In genomic region chr1:3067301-3067670, GRCh38 we compare ENCODE assay signal across 17 cellular contexts. TPM values are rescaled to one million over a fixed set of nuclear protein-coding genes. Genes with fewer than 3 reads are reported as not detected.
DNase-seq lines count a peak whose midpoint lies in the region; ATAC-seq and TF ChIP-seq lines count a peak whose summit lies in the region.
"Had no signal": no experiment of that assay in that cellular context is flagged by ENCODE, and none has a peak within 500 bp of the region (broad histone marks: within the 10 kb centered on the region; RNA-seq: fewer than 3 reads in every experiment).

No MANE protein-coding gene starts in this region.

- intact Hi-C loops in lower lobe of right lung (cut with DNase I): no loop called here

- no peak for ATAC-seq in effector memory CD8-positive, alpha-beta T cell (replicated peaks)
- no peak for ATAC-seq in lower lobe of right lung

- H3K36me3 ChIP-seq in HUES64 (ENCODE audit: insufficient read depth, low read length) (no peaks in the 10 kb centered on the region), lower lobe of right lung (no peaks in the 10 kb centered on the region), smooth muscle cell (ENCODE audit: low read depth) (no peaks in the 10 kb centered on the region)
- H3K36me3 ChIP-seq: HAP-1, transverse colon had no signal

- H3K27ac ChIP-seq in HUES64 (ENCODE audit: low read depth, low read length) (no peak overlapping the region), lower lobe of right lung (no peak overlapping the region), smooth muscle cell (ENCODE audit: low read depth) (no peak overlapping the region)
- H3K27ac ChIP-seq: RWPE1, transverse colon had no signal

- H3K4me1 ChIP-seq in HUES64 (ENCODE audit: insufficient read depth, low read length) (peaks cover 12% of the 10 kb centered on the region; the same call in 1 of the 2 replicates), lower lobe of right lung (peaks cover 18% of the 10 kb centered on the region), smooth muscle cell (ENCODE audit: low read depth) (peaks cover 36% of the 10 kb centered on the region)

- H3K4me1 Mint-ChIP-seq in effector memory CD8-positive, alpha-beta T cell (ENCODE audit: low read depth in 2 of 2): peaks cover 0 to 2% of the 10 kb centered on the region in 2 donors
- peaks cover 3% of the 10 kb centered on the region for H3K4me1 Mint-ChIP-seq in activated CD4-positive, alpha-beta T cell treated with anti-CD3 and anti-CD28 coated beads, Interleukin-2, amount 10 ng/mL, durations not matched to agents 7 days and 5 days

- no peak for DNase-seq in effector memory CD8-positive, alpha-beta T cell
- peak; percentile 46 for DNase-seq in lower lobe of right lung
- DNase-seq in smooth muscle cell (lab: John Stamatoyannopoulos, UW; ENCODE audit: unreplicated experiment): no peak
- DNase-seq in activated CD4-positive, alpha-beta T cell treated with anti-CD3 and anti-CD28 coated beads, Interleukin-2, amount 10 ng/mL, durations not matched to agents 7 days and 5 days: no peak
- no peak for DNase-seq in cerebellar nuclear complex (lab: John Stamatoyannopoulos, UW)
- no peak for DNase-seq in NCI-H146 (lab: John Stamatoyannopoulos, UW)
- DNase-seq in stimulated activated CD4-positive, alpha-beta T cell treated with anti-CD3 and anti-CD28 coated beads, Interleukin-4, amount 100 ng/mL, for 1 hour: no peak
- DNase-seq: activated CD4-positive, alpha-beta T cell treated with anti-CD3 and anti-CD28 coated beads for 48 hours; activated T-cell treated with anti-CD3 and anti-CD28 coated beads, Interleukin-2, amount 50 U/mL, for 48 hours; Calu3; NCI-H2081; stimulated activated CD4-positive, alpha-beta T cell treated with anti-CD3 and anti-CD28 coated beads, Interleukin-12 subunit alpha, Interleukin-12 subunit beta, amount 100 ng/mL, for 4 hours; transverse colon had no signal

- H3K4me3 ChIP-seq in HUES64 (ENCODE audit: low read length) (peak overlapping the region; percentile 34), lower lobe of right lung (peak overlapping the region; percentile 58), smooth muscle cell (peak overlapping the region; percentile 62)

- no peak overlapping the region for H3K4me2 ChIP-seq in smooth muscle cell

- peaks cover 95% of the 10 kb centered on the region for H3K27me3 ChIP-seq in HUES64 (ENCODE audit: insufficient read depth, low read length)
- H3K27me3 ChIP-seq in lower lobe of right lung (ENCODE audit: low read depth): peaks cover 88% of the 10 kb centered on the region
- H3K27me3 ChIP-seq in smooth muscle cell (ENCODE audit: low read depth): peaks cover 86% of the 10 kb centered on the region

- H3K27ac Mint-ChIP-seq in effector memory CD8-positive, alpha-beta T cell: no peak overlapping the region
- H3K27ac Mint-ChIP-seq in activated CD4-positive, alpha-beta T cell treated with anti-CD3 and anti-CD28 coated beads, Interleukin-2, amount 10 ng/mL, durations not matched to agents 7 days and 5 days: no peak overlapping the region

- CTCF ChIA-PET in activated CD4-positive, alpha-beta T cell treated with anti-CD3 and anti-CD28 coated beads, Interleukin-2, amount 10 ng/mL, durations not matched to agents 7 days and 5 days (lab: Charles Lee): no interaction called here

- H3K9me3 Mint-ChIP-seq in effector memory CD8-positive, alpha-beta T cell: no peaks in the 10 kb centered on the region
- no peaks in the 10 kb centered on the region for H3K9me3 Mint-ChIP-seq in activated CD4-positive, alpha-beta T cell treated with anti-CD3 and anti-CD28 coated beads, Interleukin-2, amount 10 ng/mL, durations not matched to agents 7 days and 5 days

- H3K9ac ChIP-seq in HUES64 (ENCODE audit: low read depth, low read length): no peak overlapping the region
- no peak overlapping the region for H3K9ac ChIP-seq in smooth muscle cell (ENCODE audit: low read depth)

- TF ChIP-seq CTCF in lower lobe of right lung (IDR thresholded peaks at IDR 0.05) (no peak), smooth muscle cell (IDR thresholded peaks at IDR 0.05; ENCODE audit: borderline replicate concordance, insufficient read depth, poor library complexity, severe bottlenecking) (no peak)

- no peaks in the 10 kb centered on the region for H3K36me3 Mint-ChIP-seq in effector memory CD8-positive, alpha-beta T cell (ENCODE audit: insufficient read depth)
- H3K36me3 Mint-ChIP-seq in activated CD4-positive, alpha-beta T cell treated with anti-CD3 and anti-CD28 coated beads, Interleukin-2, amount 10 ng/mL, durations not matched to agents 7 days and 5 days (ENCODE audit: low read depth): no peaks in the 10 kb centered on the region

- no peaks in the 10 kb centered on the region for H3K79me2 ChIP-seq in smooth muscle cell (ENCODE audit: low read depth)

- peaks cover 4% of the 10 kb centered on the region for H4K20me1 ChIP-seq in smooth muscle cell (ENCODE audit: low read depth)

- WGBS in HUES64: 24% methylated on average over 29 of the region's 29 CpGs
- 40% methylated on average over 27 of the region's 29 CpGs for WGBS in smooth muscle cell (ENCODE audit: low lambda C conversion rate)

- H3K9me3 ChIP-seq in HUES64 (ENCODE audit: insufficient read depth, low read depth, low read length) (no peaks in the 10 kb centered on the region), lower lobe of right lung (no peaks in the 10 kb centered on the region), smooth muscle cell (replicated peaks; ENCODE audit: low read depth) (no peaks in the 10 kb centered on the region)
- H3K9me3 ChIP-seq: HAP-1, transverse colon had no signal

- no peaks in the 10 kb centered on the region for H3F3A ChIP-seq in smooth muscle cell (ENCODE audit: low read depth)

- H3K27me3 Mint-ChIP-seq in effector memory CD8-positive, alpha-beta T cell: peaks cover 10 to 26% of the 10 kb centered on the region in 2 donors
- H3K27me3 Mint-ChIP-seq in activated CD4-positive, alpha-beta T cell treated with anti-CD3 and anti-CD28 coated beads, Interleukin-2, amount 10 ng/mL, durations not matched to agents 7 days and 5 days: peaks cover 28% of the 10 kb centered on the region

- no peak overlapping the region for H2AFZ ChIP-seq in smooth muscle cell (ENCODE audit: low read depth)

- peak overlapping the region; percentile 48 to 57 for H3K4me3 Mint-ChIP-seq in effector memory CD8-positive, alpha-beta T cell
- H3K4me3 Mint-ChIP-seq in activated CD4-positive, alpha-beta T cell treated with anti-CD3 and anti-CD28 coated beads, Interleukin-2, amount 10 ng/mL, durations not matched to agents 7 days and 5 days: no peak overlapping the region

- POLR2A ChIA-PET in activated CD4-positive, alpha-beta T cell treated with anti-CD3 and anti-CD28 coated beads, Interleukin-2, amount 10 ng/mL, durations not matched to agents 7 days and 5 days (lab: Charles Lee): no interaction called here

RNA-seq across cellular contexts. Expression of gene PRDM16, which starts 1.7 kb away (rescaled TPM):
- 0.60 TPM for polyA plus RNA-seq in HUES64 (2013, experiment 1 of 2)
- 1.4 TPM for polyA plus RNA-seq in HUES64 (2013, experiment 2 of 2)
- total RNA-seq in lower lobe of right lung (19.2 TPM), smooth muscle cell (0.72 and 1.2 TPM in 2 replicates)
- polyA plus RNA-seq in smooth muscle cell: 1.1 and 1.3 TPM in 2 replicates
- total RNA-seq in activated CD4-positive, alpha-beta T cell treated with anti-CD3 and anti-CD28 coated beads, Interleukin-2, amount 10 ng/mL, durations not matched to agents 7 days and 5 days: 1 to 10 TPM; 1.1 to 2.3 TPM

RNA-seq across cellular contexts. Expression of gene ACTRT2, which starts 46.0 kb away (rescaled TPM):
- polyA plus RNA-seq in HUES64 (2013, experiment 1 of 2): not detected
- polyA plus RNA-seq in HUES64 (2013, experiment 2 of 2): not detected
- total RNA-seq in lower lobe of right lung (not detected), smooth muscle cell (not detected in 2 replicates)
- not detected in 2 replicates for polyA plus RNA-seq in smooth muscle cell
- total RNA-seq in activated CD4-positive, alpha-beta T cell treated with anti-CD3 and anti-CD28 coated beads, Interleukin-2, amount 10 ng/mL, durations not matched to agents 7 days and 5 days: not detected
- total RNA-seq: Calu3, frontal cortex, transverse colon had no signal
